ENCODE assay signal across 1 cellular context in genomic region chr3:9244495-9245183, GRCh38.
A peak's percentile ranks its signal among the peaks of the same experiment; 100 is the strongest.
TF ChIP-seq lines count a peak whose summit lies in the region.

No MANE protein-coding gene starts in this region.

TF ChIP-seq in SK-N-SH, 30 proteins besides CTCF, POLR2A, EP300 and RAD21:
- TF ChIP-seq PBX3 (IDR thresholded peaks at IDR 0.05) (peak; percentile 82), USF2 (IDR thresholded peaks at IDR 0.05; ENCODE audit: borderline replicate concordance, low read depth, low read length) (no peak), SIN3A (IDR thresholded peaks at IDR 0.05; ENCODE audit: borderline replicate concordance, low read depth, low read length) (no peak), MAX (IDR thresholded peaks at IDR 0.05; ENCODE audit: low read depth) (no peak), RCOR1 (IDR thresholded peaks at IDR 0.05; ENCODE audit: low read length) (peak; percentile 86; the same call in 1 of the 2 replicates), TAF1 (IDR thresholded peaks at IDR 0.05; ENCODE audit: borderline replicate concordance, low read depth, low read length) (no peak), FOXM1 (IDR thresholded peaks at IDR 0.05; ENCODE audit: low read depth) (no peak), NFIC (IDR thresholded peaks at IDR 0.05; ENCODE audit: borderline replicate concordance) (peak; percentile 75), CHD2 (IDR thresholded peaks at IDR 0.05; ENCODE audit: low read length, partially characterized antibody) (peak; percentile 61), IRF3 (IDR thresholded peaks at IDR 0.05; ENCODE audit: low read depth, low read length) (no peak), MXI1 (IDR thresholded peaks at IDR 0.05; ENCODE audit: low read depth, low read length) (0 out of 2 replicates have a peak, but pooled peaks have one; percentile 24), EZH2phosphoT487 (IDR thresholded peaks at IDR 0.05; ENCODE audit: borderline replicate concordance, low read depth) (no peak), ELF1 (IDR thresholded peaks at IDR 0.05) (no peak), GATA2 (CRISPR knock-in tag; IDR thresholded peaks at IDR 0.05) (peak; percentile 91), POLR2AphosphoS5 (IDR thresholded peaks at IDR 0.05; ENCODE audit: low read depth, low read length) (0 out of 2 replicates have a peak, but pooled peaks have one; percentile 32), USF1 (IDR thresholded peaks at IDR 0.05; ENCODE audit: borderline replicate concordance, low read depth) (no peak), TCF12 (IDR thresholded peaks at IDR 0.05) (peak; percentile 81)
